In the genomic region with DNA sequence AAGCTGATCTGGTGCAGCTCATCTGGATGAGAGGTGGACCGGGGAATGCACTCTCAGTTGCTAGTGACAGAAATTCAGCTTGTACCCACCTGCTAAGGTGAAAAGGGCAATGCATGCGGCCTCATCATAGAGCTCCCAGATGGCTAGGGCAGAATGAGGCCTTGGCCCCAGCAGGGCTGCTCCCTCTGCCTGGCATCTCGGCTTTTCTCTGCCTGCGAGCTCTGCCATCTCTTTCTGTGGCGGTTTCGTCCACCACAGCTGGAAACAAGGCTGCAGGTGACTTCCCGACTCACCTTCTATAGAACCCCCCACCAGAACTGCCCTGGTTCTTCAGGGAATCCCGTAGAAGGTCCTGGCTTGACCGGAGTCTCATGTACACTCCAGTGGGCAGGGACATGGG, we compare ENCODE assay signal across 25 cellular contexts.
"Had no signal": no experiment of that assay in that cellular context is flagged by ENCODE, and none has a peak within 500 bp of the region (broad histone marks: within the 10 kb centered on the region; RNA-seq: fewer than 3 reads in every experiment).

No MANE protein-coding gene starts in this region.

- H3K27ac ChIP-seq: brain microvascular endothelial cell, parathyroid adenoma, right lobe of liver, suprapubic skin, tibial artery, upper lobe of right lung had no signal

- H3K9me3 ChIP-seq: ascending aorta, right lobe of liver, stomach, suprapubic skin, tibial artery, upper lobe of right lung had no signal

- ATAC-seq: activated CD8-positive, alpha-beta memory T cell treated with anti-CD3 and anti-CD28 coated beads, Interleukin-2, amount 10 ng/mL, durations not matched to agents 7 days and 5 days; activated CD8-positive, alpha-beta T cell treated with anti-CD3 and anti-CD28 coated beads, Interleukin-2, amount 10 ng/mL, durations not matched to agents 7 days and 5 days; left ventricle myocardium superior; right lobe of liver; stimulated activated naive B cell treated with anti-CD40 and anti-IgM and Interleukin-4, amounts not matched to agents 10 μg/mL and 1 μg/mL and 100 μg/mL, for 72 hours; upper lobe of right lung had no signal

- H3K4me3 ChIP-seq: ascending aorta, right lobe of liver, stomach, suprapubic skin, tibial artery, upper lobe of right lung had no signal

- H3K9ac ChIP-seq: parathyroid adenoma had no signal

- FAIRE-seq: endothelial cell of umbilical vein, islet of Langerhans, small intestine had no signal

- H3K27me3 ChIP-seq: ascending aorta, brain microvascular endothelial cell, right lobe of liver, stomach, suprapubic skin, tibial artery, upper lobe of right lung had no signal

- DNase-seq: activated B cell treated with CpG ODN at 0.5 μM for 24 hours; activated CD8-positive, alpha-beta memory T cell treated with anti-CD3 and anti-CD28 coated beads, Interleukin-2, amount 10 ng/mL, durations not matched to agents 7 days and 5 days; activated CD8-positive, alpha-beta T cell treated with anti-CD3 and anti-CD28 coated beads, Interleukin-2, amount 10 ng/mL, durations not matched to agents 7 days and 5 days; activated naive CD4-positive, alpha-beta T cell treated with Interleukin-2 at 50 U/mL for 16 hours; activated naive CD8-positive, alpha-beta T cell treated with anti-CD3 and anti-CD28 coated beads, Interleukin-2, amount 10 ng/mL, durations not matched to agents 7 days and 5 days; activated T-cell treated with anti-CD3 and anti-CD28 coated beads, Interleukin-2, amount 50 U/mL, for 48 hours; brain microvascular endothelial cell; caudate nucleus; foreskin fibroblast; left ventricle myocardium superior; naive B cell; occipital lobe; right lobe of liver; small intestine; stimulated activated CD4-positive, alpha-beta T cell treated with anti-CD3 and anti-CD28 coated beads, Interleukin-1b, Interleukin-23, amount 100 ng/mL, for 48 hours; stimulated activated naive B cell treated with anti-CD40 and anti-IgM and Interleukin-4, amounts not matched to agents 10 μg/mL and 1 μg/mL and 100 μg/mL, for 72 hours; stomach; T-helper 2 cell had no signal

- H3K36me3 ChIP-seq: ascending aorta, brain microvascular endothelial cell, right lobe of liver, suprapubic skin, tibial artery, upper lobe of right lung had no signal
